8 cellular contexts compared by ENCODE assay signal in the genomic region with DNA sequence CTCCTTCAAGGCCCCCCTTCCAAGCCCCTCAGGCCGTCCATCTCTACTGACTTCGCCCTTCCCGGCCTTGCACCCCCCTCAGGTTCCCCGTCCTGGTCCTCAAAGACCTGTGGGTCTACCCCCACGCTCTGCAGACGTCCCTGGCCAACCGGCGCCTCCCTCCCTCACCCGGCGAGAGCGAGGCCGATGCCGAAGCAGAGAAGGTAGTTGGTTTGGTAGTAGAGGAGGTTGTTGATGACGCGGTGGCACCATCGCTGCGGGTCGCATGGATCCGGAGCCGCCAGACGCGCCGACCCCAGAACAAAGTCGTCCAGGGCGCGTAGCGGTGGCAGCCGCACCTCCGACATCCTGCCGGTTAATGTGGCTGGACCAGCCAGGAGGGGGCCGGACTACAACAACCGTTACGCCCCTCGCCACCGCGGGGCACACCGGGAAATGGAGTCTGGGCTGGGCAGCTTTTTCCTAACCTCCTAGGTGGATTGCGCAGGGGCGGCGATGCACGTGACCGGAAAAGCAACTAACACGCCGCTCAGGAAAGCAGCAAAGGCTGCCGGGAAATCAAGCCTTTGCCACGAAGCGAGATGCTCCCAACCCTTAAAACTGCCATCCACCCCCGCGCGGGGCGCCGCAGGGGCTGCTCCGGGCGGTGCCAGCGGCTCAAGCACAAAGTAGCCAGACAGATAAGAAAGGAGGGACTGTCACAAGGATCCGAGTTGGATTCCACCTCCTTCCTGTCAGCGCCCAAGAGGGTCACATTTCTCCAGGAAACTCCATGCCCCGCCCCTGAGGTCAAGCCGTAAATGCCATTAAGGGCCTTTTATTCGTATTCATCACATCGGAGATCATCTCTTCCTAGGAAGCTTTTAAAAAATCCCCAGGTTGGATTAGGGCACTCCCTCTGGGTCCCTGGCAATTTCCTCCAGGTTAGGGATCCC. TPM values are rescaled to one million over a fixed set of nuclear protein-coding genes. Genes with fewer than 3 reads are reported as not detected.
A peak's percentile ranks its signal among the peaks of the same experiment; 100 is the strongest.
DNase-seq lines count a peak whose midpoint lies in the region; ATAC-seq and TF ChIP-seq lines count a peak whose summit lies in the region.

A gene with protein sequence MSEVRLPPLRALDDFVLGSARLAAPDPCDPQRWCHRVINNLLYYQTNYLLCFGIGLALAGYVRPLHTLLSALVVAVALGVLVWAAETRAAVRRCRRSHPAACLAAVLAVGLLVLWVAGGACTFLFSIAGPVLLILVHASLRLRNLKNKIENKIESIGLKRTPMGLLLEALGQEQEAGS (minus strand): TSS at position 362 of the 935 bp plus-strand sequence. CDS start 15 bp downstream, at position 347.

- peak within 1 kb of the TSS; percentile 69 for H3K18ac ChIP-seq in mesendoderm (ENCODE audit: low read length)

- H3K9me3 Mint-ChIP-seq in endodermal cell, result peaks cover 61% of the 10 kb centered on the region

- peaks cover 4% of the 10 kb centered on the region for H3K4me1 Mint-ChIP-seq in endodermal cell

- H2BK120ac ChIP-seq in mesendoderm (ENCODE audit: low read depth, low read length), result no peak within 1 kb of the TSS

- no peak for TF ChIP-seq CTCF in AG09309 (IDR thresholded peaks at IDR 0.05; ENCODE audit: control insufficient read depth, insufficient read depth, low read depth, low read length, missing control alignments)
- TF ChIP-seq CTCF in endodermal cell (conservative IDR thresholded peaks at IDR 0.05), result no peak

- H3K4me1 ChIP-seq in endodermal cell (ENCODE audit: control insufficient read depth, insufficient read depth, low read length), result no peaks in the 10 kb centered on the region
- H3K4me1 ChIP-seq in mesendoderm (ENCODE audit: control insufficient read depth, low read depth, low read length), result no peaks in the 10 kb centered on the region

- H3K56ac ChIP-seq in mesendoderm (ENCODE audit: low read length), result peak within 1 kb of the TSS; percentile 83

- peak; percentile 74 for ATAC-seq in HG03520 (IDR thresholded peaks at IDR 0.05; ENCODE audit: unreplicated experiment)

- WGBS in endodermal cell (ENCODE audit: insufficient coverage in 1 of 2, insufficient read length in 1 of 2), 2 experiments, result 0 to 3% methylated on average over 1 to 54 of the region's 61 CpGs
- WGBS in mesendoderm (ENCODE audit: extremely low coverage, insufficient coverage, low lambda C conversion rate), result no CpG with 5 or more reads among the region's 61 CpGs

- H3K23ac ChIP-seq in mesendoderm (ENCODE audit: low read length), result no peak within 1 kb of the TSS

- H3K9ac ChIP-seq in endodermal cell (ENCODE audit: extremely low read depth, low read length, poor library complexity, severe bottlenecking), result no peak within 1 kb of the TSS
- peak within 1 kb of the TSS; percentile 75 for H3K9ac ChIP-seq in mesendoderm (ENCODE audit: low read length)

- H3K4me2 ChIP-seq in mesendoderm (ENCODE audit: low read length), result peak within 1 kb of the TSS; percentile 35

- H3K79me1 ChIP-seq in mesendoderm (ENCODE audit: low read length), result no peaks in the 10 kb centered on the region

- no peak within 1 kb of the TSS for H2BK5ac ChIP-seq in mesendoderm (ENCODE audit: low read length)

- no peak within 1 kb of the TSS for H3K27ac Mint-ChIP-seq in endodermal cell

- no peaks in the 10 kb centered on the region for H3K79me2 ChIP-seq in mesendoderm (ENCODE audit: control insufficient read depth, insufficient read depth, low read length)

- H3K9me3 ChIP-seq in endodermal cell (ENCODE audit: control insufficient read depth, low read length), result no peaks in the 10 kb centered on the region

- peak; percentile 44 for TF ChIP-seq POLR2A in GM19193 (IDR thresholded peaks at IDR 0.05; ENCODE audit: extremely low read depth, insufficient read depth, insufficient read length)

- H4K8ac ChIP-seq in mesendoderm (ENCODE audit: low read depth, low read length), result no peak within 1 kb of the TSS

- H3K27ac ChIP-seq in endodermal cell (ENCODE audit: low read depth, low read length) (no peak within 1 kb of the TSS), mesendoderm (ENCODE audit: low read depth, low read length) (no peak within 1 kb of the TSS)

- H3K36me3 ChIP-seq in endodermal cell (ENCODE audit: control insufficient read depth, insufficient read depth, low read length) (no peaks in the 10 kb centered on the region), mesendoderm (ENCODE audit: control insufficient read depth, insufficient read depth, low read length) (no peaks in the 10 kb centered on the region)

- H3K36me3 Mint-ChIP-seq in endodermal cell (ENCODE audit: low read depth), result peaks cover 2% of the 10 kb centered on the region

- H3K4me3 Mint-ChIP-seq in endodermal cell, result peak within 1 kb of the TSS; percentile 70

- H3K27me3 ChIP-seq in endodermal cell (ENCODE audit: control insufficient read depth, insufficient read depth, low read length, poor library complexity, severe bottlenecking) (no peaks in the 10 kb centered on the region), mesendoderm (ENCODE audit: insufficient read depth, low read length, poor library complexity) (no peaks in the 10 kb centered on the region)

- H2AK5ac ChIP-seq in mesendoderm (ENCODE audit: low read length), result no peak within 1 kb of the TSS

- no peak within 1 kb of the TSS for H3K4ac ChIP-seq in mesendoderm (ENCODE audit: low read depth, low read length)

- H3K27me3 Mint-ChIP-seq in endodermal cell (ENCODE audit: insufficient read depth), result no peaks in the 10 kb centered on the region

- H3K4me3 ChIP-seq in AG09309 (ENCODE audit: control insufficient read depth, low read depth, low read length), result peak within 1 kb of the TSS; percentile 75
- peak within 1 kb of the TSS; percentile 79 for H3K4me3 ChIP-seq in endodermal cell (ENCODE audit: low read length)
- peak within 1 kb of the TSS; percentile 47 for H3K4me3 ChIP-seq in mesendoderm (ENCODE audit: low read length)

- no peak within 1 kb of the TSS for H4K5ac ChIP-seq in mesendoderm (ENCODE audit: low read length)

- DNase-seq in AG09309 (ENCODE audit: low read depth) (peak; percentile 61), NK-92 (lab: John Stamatoyannopoulos, UW; ENCODE audit: unreplicated experiment) (peak; percentile 26), endodermal cell (peak; percentile 95), mesendoderm (peak; percentile 95)
- peak; percentile 88 for DNase-seq in activated CD8-positive, alpha-beta memory T cell treated with anti-CD3 and anti-CD28 coated beads, Interleukin-2, amount 50 U/mL, for 4 hours
- DNase-seq in stimulated activated CD8-positive, alpha-beta memory T cell treated with anti-CD3 and anti-CD28 coated beads, Interleukin-12 subunit alpha, Interleukin-12 subunit beta, amount 100 ng/mL, for 4 hours (ENCODE audit: low read depth), result peak; percentile 77

- no peak within 1 kb of the TSS for H2BK15ac ChIP-seq in mesendoderm (replicated peaks; ENCODE audit: low read depth)

RNA-seq across cellular contexts. Expression of the gene that starts here (rescaled TPM):
- total RNA-seq in endodermal cell, result 10 to 100 TPM in 1 of 2 donors, 1 to 10 TPM in 1; 8.2 to 15.7 TPM
- 35.7 TPM for polyA plus RNA-seq in endodermal cell (2013, experiment 1 of 2)
- polyA plus RNA-seq in endodermal cell (2013, experiment 2 of 2), result 34.4 TPM
- polyA plus RNA-seq in mesendoderm (2013, experiment 1 of 2), result 11.3 TPM
- 10.4 TPM for polyA plus RNA-seq in mesendoderm (2013, experiment 2 of 2)

Comparison
In these comparisons a context has a peak if more than half of its experiments do, and no peak if none do; other contexts are left out.
1. DNase-seq: peak in every context shown above with its lines; median percentile 95 in endodermal cell; 95 in mesendoderm; 88 in activated CD8-positive, alpha-beta memory T cell treated with anti-CD3 and anti-CD28 coated beads, Interleukin-2, amount 50 U/mL, for 4 hours; 77 in stimulated activated CD8-positive, alpha-beta memory T cell treated with anti-CD3 and anti-CD28 coated beads, Interleukin-12 subunit alpha, Interleukin-12 subunit beta, amount 100 ng/mL, for 4 hours; 61 in AG09309; 26 in NK-92.